In genomic region chr1:1543706-1544099, GRCh38 we compare ENCODE assay signal across 1 cellular context.
TF ChIP-seq lines count a peak whose summit lies in the region.

No MANE protein-coding gene starts in this region.

TF ChIP-seq in HCT116, 20 proteins besides CTCF, POLR2A, EP300 and RAD21:
- TF ChIP-seq YY1 (IDR thresholded peaks at IDR 0.05; ENCODE audit: extremely low read depth, insufficient replicate concordance, low read depth, low read length): no peak
- TF ChIP-seq EGR1 (IDR thresholded peaks at IDR 0.05; ENCODE audit: low read depth): no peak
- TF ChIP-seq ZFX (IDR thresholded peaks at IDR 0.05): no peak
- no peak for TF ChIP-seq ELF1 (IDR thresholded peaks at IDR 0.05; ENCODE audit: borderline replicate concordance, low read depth)
- TF ChIP-seq SIN3A (IDR thresholded peaks at IDR 0.05; ENCODE audit: low read depth): 0 out of 2 replicates have a peak, but pooled peaks have one; percentile 28
- TF ChIP-seq CEBPB (IDR thresholded peaks at IDR 0.05; ENCODE audit: low read depth): no peak
